In genomic region chr16:8868272-8869211, GRCh38 we compare ENCODE assay signal across 1 cellular context.
TF ChIP-seq lines count a peak whose summit lies in the region.

CARHSP1 (minus strand) TSS chr16:8869006; CDS start chr16:8859328, 9,678 bp downstream.

TF ChIP-seq in HepG2, 621 proteins besides CTCF, POLR2A, EP300 and RAD21 (continued from another document and continues in another):
- TF ChIP-seq AFF4 (CRISPR knock-in tag; IDR thresholded peaks at IDR 0.05) (no peak), ZNF20 (CRISPR knock-in tag; IDR thresholded peaks at IDR 0.05) (peak; percentile 25; the same call in 1 of the 2 replicates), FOXA3 (CRISPR knock-in tag; IDR thresholded peaks at IDR 0.05) (no peak), NCOR1 (IDR thresholded peaks at IDR 0.05; ENCODE audit: borderline replicate concordance, low read length) (peak; percentile 68; the same call in 1 of the 2 replicates), TGIF2 (CRISPR knock-in tag; IDR thresholded peaks at IDR 0.05) (peak; percentile 74), SMAD3 (CRISPR knock-in tag; IDR thresholded peaks at IDR 0.05) (no peak), TRAFD1 (CRISPR knock-in tag; IDR thresholded peaks at IDR 0.05; ENCODE audit: borderline replicate concordance) (no peak), ELF1 (CRISPR knock-in tag; IDR thresholded peaks at IDR 0.05) (no peak; the same call in 1 of the 2 replicates), ZNF264 (CRISPR knock-in tag; IDR thresholded peaks at IDR 0.05) (no peak), STAG1 (CRISPR knock-in tag; IDR thresholded peaks at IDR 0.05) (no peak), CHD4 (IDR thresholded peaks at IDR 0.05; ENCODE audit: borderline replicate concordance, low read length) (0 out of 2 replicates have a peak, but pooled peaks have one; percentile 27), JUND (CRISPR knock-in tag; IDR thresholded peaks at IDR 0.05) (no peak), ZNF44 (CRISPR knock-in tag; IDR thresholded peaks at IDR 0.05) (peak; percentile 76; the same call in 1 of the 2 replicates), ZNF615 (CRISPR knock-in tag; IDR thresholded peaks at IDR 0.05; ENCODE audit: borderline replicate concordance) (no peak), TERF1 (CRISPR knock-in tag; IDR thresholded peaks at IDR 0.05) (no peak), ONECUT2 (CRISPR knock-in tag; IDR thresholded peaks at IDR 0.05) (0 out of 2 replicates have a peak, but pooled peaks have one; percentile 10), MTF2 (CRISPR knock-in tag; IDR thresholded peaks at IDR 0.05; ENCODE audit: borderline replicate concordance) (no peak; the same call in 1 of the 2 replicates), HCFC1 (IDR thresholded peaks at IDR 0.05; ENCODE audit: low read depth, low read length) (no peak), ZNF383 (CRISPR knock-in tag; IDR thresholded peaks at IDR 0.05; ENCODE audit: borderline replicate concordance) (no peak), KDM5B (CRISPR knock-in tag; IDR thresholded peaks at IDR 0.05; ENCODE audit: borderline replicate concordance) (no peak), CSRNP2 (CRISPR knock-in tag; conservative IDR thresholded peaks at IDR 0.05; ENCODE audit: low read depth) (no peak), ZNF574 (CRISPR knock-in tag; IDR thresholded peaks at IDR 0.05) (peak; percentile 68), PRDM4 (CRISPR knock-in tag; IDR thresholded peaks at IDR 0.05; ENCODE audit: borderline replicate concordance) (peak; percentile 51; the same call in 1 of the 2 replicates), MYNN (CRISPR knock-in tag; IDR thresholded peaks at IDR 0.05; ENCODE audit: low read depth) (no peak), ZNF746 (CRISPR knock-in tag; IDR thresholded peaks at IDR 0.05) (peak; percentile 41; the same call in 1 of the 2 replicates), ZBTB7A (CRISPR knock-in tag; IDR thresholded peaks at IDR 0.05) (peak; percentile 86; the same call in 1 of the 2 replicates), ZMYM4 (CRISPR knock-in tag; IDR thresholded peaks at IDR 0.05) (peak; percentile 64; the same call in 1 of the 2 replicates), ZNF230 (CRISPR knock-in tag; IDR thresholded peaks at IDR 0.05) (peak; percentile 80), NCOA5 (CRISPR knock-in tag; IDR thresholded peaks at IDR 0.05) (no peak), NRL (CRISPR knock-in tag; IDR thresholded peaks at IDR 0.05; ENCODE audit: borderline replicate concordance) (peak; percentile 78), ZBTB1 (CRISPR knock-in tag; IDR thresholded peaks at IDR 0.05; ENCODE audit: borderline replicate concordance) (no peak), IKZF5 (CRISPR knock-in tag; IDR thresholded peaks at IDR 0.05) (no peak; the same call in 1 of the 2 replicates), ZNF350 (CRISPR knock-in tag; IDR thresholded peaks at IDR 0.05; ENCODE audit: borderline replicate concordance, low read depth) (no peak), ZFP36 (IDR thresholded peaks at IDR 0.05; ENCODE audit: borderline replicate concordance, low read depth, low read length, partially characterized antibody) (no peak), KLF15 (CRISPR knock-in tag; IDR thresholded peaks at IDR 0.05; ENCODE audit: borderline replicate concordance) (no peak), ZNF580 (CRISPR knock-in tag; IDR thresholded peaks at IDR 0.05; ENCODE audit: borderline replicate concordance, low read depth) (no peak; the same call in 1 of the 2 replicates), ZNF513 (CRISPR knock-in tag; conservative IDR thresholded peaks at IDR 0.05) (no peak), KLF6 (CRISPR knock-in tag; IDR thresholded peaks at IDR 0.05) (0 out of 2 replicates have a peak, but pooled peaks have one; percentile 35), E2F1 (CRISPR knock-in tag; IDR thresholded peaks at IDR 0.05) (no peak), ZNF451 (CRISPR knock-in tag; IDR thresholded peaks at IDR 0.05) (no peak; the same call in 1 of the 2 replicates)
